Comparison of ENCODE assay signal across 8 cellular contexts in genomic region chr7:87137271-87137670, GRCh38.
"Had no signal": no experiment of that assay in that cellular context is flagged by ENCODE, and none has a peak within 500 bp of the region (broad histone marks: within the 10 kb centered on the region; RNA-seq: fewer than 3 reads in every experiment).

No MANE protein-coding gene starts in this region.

- H3K4me3 ChIP-seq: GM12878 had no signal

- ATAC-seq: GM12878 had no signal

- FAIRE-seq: G401.6, GM12878, GM12891, GM12892, GM18507, GM19239 had no signal

- DNase-seq: GDM1, GF-D8 had no signal
